ENCODE assay signal across 1 cellular context in genomic region chr2:9680082-9680481, GRCh38.
TF ChIP-seq lines count a peak whose summit lies in the region.

No MANE protein-coding gene starts in this region.

TF ChIP-seq in K562, 482 proteins besides CTCF, POLR2A, EP300 and RAD21 (continued from another document and continues in another):
- TF ChIP-seq TCF3 (CRISPR knock-in tag; IDR thresholded peaks at IDR 0.05) (peak; percentile 55), RFX7 (CRISPR knock-in tag; IDR thresholded peaks at IDR 0.05) (no peak), HNRNPLL (IDR thresholded peaks at IDR 0.05; ENCODE audit: low read depth, low read length, poor library complexity, severe bottlenecking) (no peak), ZKSCAN8 (CRISPR knock-in tag; IDR thresholded peaks at IDR 0.05) (no peak), IFI16 (CRISPR knock-in tag; IDR thresholded peaks at IDR 0.05) (no peak), PYGO2 (tag; IDR thresholded peaks at IDR 0.05) (0 out of 2 replicates have a peak, but pooled peaks have one; percentile 20), SMARCC2 (IDR thresholded peaks at IDR 0.05; ENCODE audit: low read depth) (no peak), ZFPM2 (CRISPR knock-in tag; IDR thresholded peaks at IDR 0.05) (no peak), E2F1 (CRISPR knock-in tag; IDR thresholded peaks at IDR 0.05) (no peak), NKRF (IDR thresholded peaks at IDR 0.05; ENCODE audit: borderline replicate concordance) (no peak), ZC3H11A (IDR thresholded peaks at IDR 0.05; ENCODE audit: low read depth, low read length) (no peak), JUNB (CRISPR knock-in tag; conservative IDR thresholded peaks at IDR 0.05) (no peak), ILK (tag; IDR thresholded peaks at IDR 0.05; ENCODE audit: borderline replicate concordance, low read depth) (peak; percentile 32; the same call in 1 of the 2 replicates), PHF21A (IDR thresholded peaks at IDR 0.05; ENCODE audit: borderline replicate concordance, low read depth) (no peak), ELF4 (CRISPR knock-in tag; IDR thresholded peaks at IDR 0.05) (no peak), RNF2 (IDR thresholded peaks at IDR 0.05) (no peak), STAG1 (CRISPR knock-in tag; IDR thresholded peaks at IDR 0.05; ENCODE audit: borderline replicate concordance) (no peak), MYNN (IDR thresholded peaks at IDR 0.05) (no peak), MYNN (CRISPR knock-in tag; IDR thresholded peaks at IDR 0.05) (no peak), SP1 (CRISPR knock-in tag; IDR thresholded peaks at IDR 0.05) (no peak), ARHGAP35 (IDR thresholded peaks at IDR 0.05; ENCODE audit: partially characterized antibody) (no peak), ZNF395 (CRISPR knock-in tag; IDR thresholded peaks at IDR 0.05) (0 out of 2 replicates have a peak, but pooled peaks have one; percentile 24), TCFL5 (CRISPR knock-in tag; conservative IDR thresholded peaks at IDR 0.05) (no peak), MYBL2 (IDR thresholded peaks at IDR 0.05; ENCODE audit: low read depth) (no peak), MYBL2 (CRISPR knock-in tag; IDR thresholded peaks at IDR 0.05; ENCODE audit: borderline replicate concordance) (no peak), EWSR1 (IDR thresholded peaks at IDR 0.05; ENCODE audit: borderline replicate concordance, low read depth, partially characterized antibody) (no peak), ZNF57 (CRISPR knock-in tag; IDR thresholded peaks at IDR 0.05) (no peak), NR0B1 (IDR thresholded peaks at IDR 0.05; ENCODE audit: partially characterized antibody) (no peak), KDM4B (IDR thresholded peaks at IDR 0.05; ENCODE audit: borderline replicate concordance in 2 of 2, low read depth in 1 of 2) (no peak), GABPA (tag; conservative IDR thresholded peaks at IDR 0.05; ENCODE audit: low read depth) (no peak), MED1 (CRISPR knock-in tag; IDR thresholded peaks at IDR 0.05; ENCODE audit: borderline replicate concordance) (no peak), SRSF1 (IDR thresholded peaks at IDR 0.05; ENCODE audit: low read depth, low read length) (no peak), JUN (IDR thresholded peaks at IDR 0.05; ENCODE audit: borderline replicate concordance, low read depth, low read length) (no peak), JUN (CRISPR knock-in tag; IDR thresholded peaks at IDR 0.05; ENCODE audit: borderline replicate concordance) (no peak)
- TF ChIP-seq, protein P1, sequence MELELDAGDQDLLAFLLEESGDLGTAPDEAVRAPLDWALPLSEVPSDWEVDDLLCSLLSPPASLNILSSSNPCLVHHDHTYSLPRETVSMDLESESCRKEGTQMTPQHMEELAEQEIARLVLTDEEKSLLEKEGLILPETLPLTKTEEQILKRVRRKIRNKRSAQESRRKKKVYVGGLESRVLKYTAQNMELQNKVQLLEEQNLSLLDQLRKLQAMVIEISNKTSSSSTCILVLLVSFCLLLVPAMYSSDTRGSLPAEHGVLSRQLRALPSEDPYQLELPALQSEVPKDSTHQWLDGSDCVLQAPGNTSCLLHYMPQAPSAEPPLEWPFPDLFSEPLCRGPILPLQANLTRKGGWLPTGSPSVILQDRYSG (tag; conservative IDR thresholded peaks at IDR 0.05; ENCODE audit: low read depth) = peak; percentile 68
- TF ChIP-seq, protein P2, sequence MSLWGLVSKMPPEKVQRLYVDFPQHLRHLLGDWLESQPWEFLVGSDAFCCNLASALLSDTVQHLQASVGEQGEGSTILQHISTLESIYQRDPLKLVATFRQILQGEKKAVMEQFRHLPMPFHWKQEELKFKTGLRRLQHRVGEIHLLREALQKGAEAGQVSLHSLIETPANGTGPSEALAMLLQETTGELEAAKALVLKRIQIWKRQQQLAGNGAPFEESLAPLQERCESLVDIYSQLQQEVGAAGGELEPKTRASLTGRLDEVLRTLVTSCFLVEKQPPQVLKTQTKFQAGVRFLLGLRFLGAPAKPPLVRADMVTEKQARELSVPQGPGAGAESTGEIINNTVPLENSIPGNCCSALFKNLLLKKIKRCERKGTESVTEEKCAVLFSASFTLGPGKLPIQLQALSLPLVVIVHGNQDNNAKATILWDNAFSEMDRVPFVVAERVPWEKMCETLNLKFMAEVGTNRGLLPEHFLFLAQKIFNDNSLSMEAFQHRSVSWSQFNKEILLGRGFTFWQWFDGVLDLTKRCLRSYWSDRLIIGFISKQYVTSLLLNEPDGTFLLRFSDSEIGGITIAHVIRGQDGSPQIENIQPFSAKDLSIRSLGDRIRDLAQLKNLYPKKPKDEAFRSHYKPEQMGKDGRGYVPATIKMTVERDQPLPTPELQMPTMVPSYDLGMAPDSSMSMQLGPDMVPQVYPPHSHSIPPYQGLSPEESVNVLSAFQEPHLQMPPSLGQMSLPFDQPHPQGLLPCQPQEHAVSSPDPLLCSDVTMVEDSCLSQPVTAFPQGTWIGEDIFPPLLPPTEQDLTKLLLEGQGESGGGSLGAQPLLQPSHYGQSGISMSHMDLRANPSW (CRISPR knock-in tag; IDR thresholded peaks at IDR 0.05) = no peak
- TF ChIP-seq, protein P3, sequence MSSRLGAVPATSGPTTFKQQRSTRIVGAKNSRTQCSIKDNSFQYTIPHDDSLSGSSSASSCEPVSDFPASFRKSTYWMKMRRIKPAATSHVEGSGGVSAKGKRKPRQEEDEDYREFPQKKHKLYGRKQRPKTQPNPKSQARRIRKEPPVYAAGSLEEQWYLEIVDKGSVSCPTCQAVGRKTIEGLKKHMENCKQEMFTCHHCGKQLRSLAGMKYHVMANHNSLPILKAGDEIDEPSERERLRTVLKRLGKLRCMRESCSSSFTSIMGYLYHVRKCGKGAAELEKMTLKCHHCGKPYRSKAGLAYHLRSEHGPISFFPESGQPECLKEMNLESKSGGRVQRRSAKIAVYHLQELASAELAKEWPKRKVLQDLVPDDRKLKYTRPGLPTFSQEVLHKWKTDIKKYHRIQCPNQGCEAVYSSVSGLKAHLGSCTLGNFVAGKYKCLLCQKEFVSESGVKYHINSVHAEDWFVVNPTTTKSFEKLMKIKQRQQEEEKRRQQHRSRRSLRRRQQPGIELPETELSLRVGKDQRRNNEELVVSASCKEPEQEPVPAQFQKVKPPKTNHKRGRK (tag; IDR thresholded peaks at IDR 0.05) = no peak
- TF ChIP-seq, protein P4, sequence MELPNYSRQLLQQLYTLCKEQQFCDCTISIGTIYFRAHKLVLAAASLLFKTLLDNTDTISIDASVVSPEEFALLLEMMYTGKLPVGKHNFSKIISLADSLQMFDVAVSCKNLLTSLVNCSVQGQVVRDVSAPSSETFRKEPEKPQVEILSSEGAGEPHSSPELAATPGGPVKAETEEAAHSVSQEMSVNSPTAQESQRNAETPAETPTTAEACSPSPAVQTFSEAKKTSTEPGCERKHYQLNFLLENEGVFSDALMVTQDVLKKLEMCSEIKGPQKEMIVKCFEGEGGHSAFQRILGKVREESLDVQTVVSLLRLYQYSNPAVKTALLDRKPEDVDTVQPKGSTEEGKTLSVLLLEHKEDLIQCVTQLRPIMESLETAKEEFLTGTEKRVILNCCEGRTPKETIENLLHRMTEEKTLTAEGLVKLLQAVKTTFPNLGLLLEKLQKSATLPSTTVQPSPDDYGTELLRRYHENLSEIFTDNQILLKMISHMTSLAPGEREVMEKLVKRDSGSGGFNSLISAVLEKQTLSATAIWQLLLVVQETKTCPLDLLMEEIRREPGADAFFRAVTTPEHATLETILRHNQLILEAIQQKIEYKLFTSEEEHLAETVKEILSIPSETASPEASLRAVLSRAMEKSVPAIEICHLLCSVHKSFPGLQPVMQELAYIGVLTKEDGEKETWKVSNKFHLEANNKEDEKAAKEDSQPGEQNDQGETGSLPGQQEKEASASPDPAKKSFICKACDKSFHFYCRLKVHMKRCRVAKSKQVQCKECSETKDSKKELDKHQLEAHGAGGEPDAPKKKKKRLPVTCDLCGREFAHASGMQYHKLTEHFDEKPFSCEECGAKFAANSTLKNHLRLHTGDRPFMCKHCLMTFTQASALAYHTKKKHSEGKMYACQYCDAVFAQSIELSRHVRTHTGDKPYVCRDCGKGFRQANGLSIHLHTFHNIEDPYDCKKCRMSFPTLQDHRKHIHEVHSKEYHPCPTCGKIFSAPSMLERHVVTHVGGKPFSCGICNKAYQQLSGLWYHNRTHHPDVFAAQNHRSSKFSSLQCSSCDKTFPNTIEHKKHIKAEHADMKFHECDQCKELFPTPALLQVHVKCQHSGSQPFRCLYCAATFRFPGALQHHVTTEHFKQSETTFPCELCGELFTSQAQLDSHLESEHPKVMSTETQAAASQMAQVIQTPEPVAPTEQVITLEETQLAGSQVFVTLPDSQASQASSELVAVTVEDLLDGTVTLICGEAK (IDR thresholded peaks at IDR 0.05) = no peak
- TF ChIP-seq, protein P4 (CRISPR knock-in tag; IDR thresholded peaks at IDR 0.05) = no peak
- TF ChIP-seq, protein P5, sequence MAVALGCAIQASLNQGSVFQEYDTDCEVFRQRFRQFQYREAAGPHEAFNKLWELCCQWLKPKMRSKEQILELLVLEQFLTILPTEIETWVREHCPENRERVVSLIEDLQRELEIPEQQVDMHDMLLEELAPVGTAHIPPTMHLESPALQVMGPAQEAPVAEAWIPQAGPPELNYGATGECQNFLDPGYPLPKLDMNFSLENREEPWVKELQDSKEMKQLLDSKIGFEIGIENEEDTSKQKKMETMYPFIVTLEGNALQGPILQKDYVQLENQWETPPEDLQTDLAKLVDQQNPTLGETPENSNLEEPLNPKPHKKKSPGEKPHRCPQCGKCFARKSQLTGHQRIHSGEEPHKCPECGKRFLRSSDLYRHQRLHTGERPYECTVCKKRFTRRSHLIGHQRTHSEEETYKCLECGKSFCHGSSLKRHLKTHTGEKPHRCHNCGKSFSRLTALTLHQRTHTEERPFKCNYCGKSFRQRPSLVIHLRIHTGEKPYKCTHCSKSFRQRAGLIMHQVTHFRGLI (CRISPR knock-in tag; IDR thresholded peaks at IDR 0.05) = no peak
